In the genomic region with DNA sequence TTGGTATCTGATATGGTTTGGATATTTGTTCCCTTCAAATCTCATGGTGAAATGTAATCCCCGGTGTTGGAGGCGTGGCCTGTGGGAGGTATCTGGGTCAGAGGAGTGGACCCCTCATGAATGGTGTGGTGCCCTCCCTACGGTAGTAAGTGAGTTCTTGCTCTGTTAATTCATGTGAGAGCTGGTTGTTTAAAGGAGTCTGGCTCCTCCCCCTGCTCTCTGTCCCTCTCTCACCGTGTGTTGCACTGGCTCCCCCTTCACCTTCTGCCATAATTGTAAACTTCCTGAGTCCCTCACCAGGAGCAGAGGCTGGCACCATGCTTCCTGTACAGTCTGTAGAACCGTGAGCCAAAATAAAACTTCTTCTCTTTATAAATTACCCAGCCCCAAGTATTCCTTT, we compare ENCODE assay signal across 1 cellular context.
A peak's percentile ranks its signal among the peaks of the same experiment; 100 is the strongest.
TF ChIP-seq lines count a peak whose summit lies in the region.

No MANE protein-coding gene starts in this region.

TF ChIP-seq in HepG2, 621 proteins besides CTCF, POLR2A, EP300 and RAD21 (continued from another document and continues in another):
- TF ChIP-seq, protein P1, sequence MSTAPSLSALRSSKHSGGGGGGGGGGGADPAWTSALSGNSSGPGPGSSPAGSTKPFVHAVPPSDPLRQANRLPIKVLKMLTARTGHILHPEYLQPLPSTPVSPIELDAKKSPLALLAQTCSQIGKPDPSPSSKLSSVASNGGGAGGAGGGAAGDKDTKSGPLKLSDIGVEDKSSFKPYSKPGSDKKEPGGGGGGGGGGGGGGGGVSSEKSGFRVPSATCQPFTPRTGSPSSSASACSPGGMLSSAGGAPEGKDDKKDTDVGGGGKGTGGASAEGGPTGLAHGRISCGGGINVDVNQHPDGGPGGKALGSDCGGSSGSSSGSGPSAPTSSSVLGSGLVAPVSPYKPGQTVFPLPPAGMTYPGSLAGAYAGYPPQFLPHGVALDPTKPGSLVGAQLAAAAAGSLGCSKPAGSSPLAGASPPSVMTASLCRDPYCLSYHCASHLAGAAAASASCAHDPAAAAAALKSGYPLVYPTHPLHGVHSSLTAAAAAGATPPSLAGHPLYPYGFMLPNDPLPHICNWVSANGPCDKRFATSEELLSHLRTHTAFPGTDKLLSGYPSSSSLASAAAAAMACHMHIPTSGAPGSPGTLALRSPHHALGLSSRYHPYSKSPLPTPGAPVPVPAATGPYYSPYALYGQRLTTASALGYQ (CRISPR knock-in tag; IDR thresholded peaks at IDR 0.05) = no peak
- no peak for TF ChIP-seq NFE2 (CRISPR knock-in tag; IDR thresholded peaks at IDR 0.05)
- TF ChIP-seq ERF (CRISPR knock-in tag; IDR thresholded peaks at IDR 0.05) = peak; percentile 63; the same call in 1 of the 2 replicates
- TF ChIP-seq ZNF558 (CRISPR knock-in tag; IDR thresholded peaks at IDR 0.05; ENCODE audit: borderline replicate concordance) = no peak
- no peak for TF ChIP-seq ZNF772 (CRISPR knock-in tag; IDR thresholded peaks at IDR 0.05)
- no peak for TF ChIP-seq KLF9 (CRISPR knock-in tag; IDR thresholded peaks at IDR 0.05; ENCODE audit: low read depth)
- TF ChIP-seq, protein P2, sequence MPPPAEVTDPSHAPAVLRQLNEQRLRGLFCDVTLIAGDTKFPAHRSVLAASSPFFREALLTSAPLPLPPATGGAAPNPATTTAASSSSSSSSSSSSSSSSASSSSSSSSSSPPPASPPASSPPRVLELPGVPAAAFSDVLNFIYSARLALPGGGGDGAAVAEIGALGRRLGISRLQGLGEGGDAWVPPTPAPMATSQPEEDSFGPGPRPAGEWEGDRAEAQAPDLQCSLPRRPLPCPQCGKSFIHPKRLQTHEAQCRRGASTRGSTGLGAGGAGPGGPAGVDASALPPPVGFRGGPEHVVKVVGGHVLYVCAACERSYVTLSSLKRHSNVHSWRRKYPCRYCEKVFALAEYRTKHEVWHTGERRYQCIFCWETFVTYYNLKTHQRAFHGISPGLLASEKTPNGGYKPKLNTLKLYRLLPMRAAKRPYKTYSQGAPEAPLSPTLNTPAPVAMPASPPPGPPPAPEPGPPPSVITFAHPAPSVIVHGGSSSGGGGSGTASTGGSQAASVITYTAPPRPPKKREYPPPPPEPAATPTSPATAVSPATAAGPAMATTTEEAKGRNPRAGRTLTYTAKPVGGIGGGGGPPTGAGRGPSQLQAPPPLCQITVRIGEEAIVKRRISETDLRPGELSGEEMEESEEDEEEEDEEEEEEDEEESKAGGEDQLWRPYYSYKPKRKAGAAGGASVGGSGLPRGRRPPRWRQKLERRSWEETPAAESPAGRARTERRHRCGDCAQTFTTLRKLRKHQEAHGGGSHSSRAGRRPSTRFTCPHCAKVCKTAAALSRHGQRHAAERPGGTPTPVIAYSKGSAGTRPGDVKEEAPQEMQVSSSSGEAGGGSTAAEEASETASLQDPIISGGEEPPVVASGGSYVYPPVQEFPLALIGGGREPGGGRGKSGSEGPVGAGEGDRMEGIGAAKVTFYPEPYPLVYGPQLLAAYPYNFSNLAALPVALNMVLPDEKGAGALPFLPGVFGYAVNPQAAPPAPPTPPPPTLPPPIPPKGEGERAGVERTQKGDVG (CRISPR knock-in tag; IDR thresholded peaks at IDR 0.05; ENCODE audit: borderline replicate concordance) = no peak
- TF ChIP-seq ELF3 (CRISPR knock-in tag; IDR thresholded peaks at IDR 0.05) = 0 out of 2 replicates have a peak, but pooled peaks have one; percentile 47
- TF ChIP-seq FOXA1 (IDR thresholded peaks at IDR 0.05) = no peak
- no peak for TF ChIP-seq FOXA1 (CRISPR knock-in tag; IDR thresholded peaks at IDR 0.05)
- TF ChIP-seq, protein P3, sequence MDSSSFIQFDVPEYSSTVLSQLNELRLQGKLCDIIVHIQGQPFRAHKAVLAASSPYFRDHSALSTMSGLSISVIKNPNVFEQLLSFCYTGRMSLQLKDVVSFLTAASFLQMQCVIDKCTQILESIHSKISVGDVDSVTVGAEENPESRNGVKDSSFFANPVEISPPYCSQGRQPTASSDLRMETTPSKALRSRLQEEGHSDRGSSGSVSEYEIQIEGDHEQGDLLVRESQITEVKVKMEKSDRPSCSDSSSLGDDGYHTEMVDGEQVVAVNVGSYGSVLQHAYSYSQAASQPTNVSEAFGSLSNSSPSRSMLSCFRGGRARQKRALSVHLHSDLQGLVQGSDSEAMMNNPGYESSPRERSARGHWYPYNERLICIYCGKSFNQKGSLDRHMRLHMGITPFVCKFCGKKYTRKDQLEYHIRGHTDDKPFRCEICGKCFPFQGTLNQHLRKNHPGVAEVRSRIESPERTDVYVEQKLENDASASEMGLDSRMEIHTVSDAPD (CRISPR knock-in tag; IDR thresholded peaks at IDR 0.05) = no peak
- TF ChIP-seq, protein P4, sequence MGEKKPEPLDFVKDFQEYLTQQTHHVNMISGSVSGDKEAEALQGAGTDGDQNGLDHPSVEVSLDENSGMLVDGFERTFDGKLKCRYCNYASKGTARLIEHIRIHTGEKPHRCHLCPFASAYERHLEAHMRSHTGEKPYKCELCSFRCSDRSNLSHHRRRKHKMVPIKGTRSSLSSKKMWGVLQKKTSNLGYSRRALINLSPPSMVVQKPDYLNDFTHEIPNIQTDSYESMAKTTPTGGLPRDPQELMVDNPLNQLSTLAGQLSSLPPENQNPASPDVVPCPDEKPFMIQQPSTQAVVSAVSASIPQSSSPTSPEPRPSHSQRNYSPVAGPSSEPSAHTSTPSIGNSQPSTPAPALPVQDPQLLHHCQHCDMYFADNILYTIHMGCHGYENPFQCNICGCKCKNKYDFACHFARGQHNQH (CRISPR knock-in tag; IDR thresholded peaks at IDR 0.05) = 0 out of 2 replicates have a peak, but pooled peaks have one; percentile 27
- TF ChIP-seq ESRRA (CRISPR knock-in tag; IDR thresholded peaks at IDR 0.05; ENCODE audit: low read depth) = no peak
- no peak for TF ChIP-seq KDM1A (CRISPR knock-in tag; IDR thresholded peaks at IDR 0.05)
- TF ChIP-seq, protein P5, sequence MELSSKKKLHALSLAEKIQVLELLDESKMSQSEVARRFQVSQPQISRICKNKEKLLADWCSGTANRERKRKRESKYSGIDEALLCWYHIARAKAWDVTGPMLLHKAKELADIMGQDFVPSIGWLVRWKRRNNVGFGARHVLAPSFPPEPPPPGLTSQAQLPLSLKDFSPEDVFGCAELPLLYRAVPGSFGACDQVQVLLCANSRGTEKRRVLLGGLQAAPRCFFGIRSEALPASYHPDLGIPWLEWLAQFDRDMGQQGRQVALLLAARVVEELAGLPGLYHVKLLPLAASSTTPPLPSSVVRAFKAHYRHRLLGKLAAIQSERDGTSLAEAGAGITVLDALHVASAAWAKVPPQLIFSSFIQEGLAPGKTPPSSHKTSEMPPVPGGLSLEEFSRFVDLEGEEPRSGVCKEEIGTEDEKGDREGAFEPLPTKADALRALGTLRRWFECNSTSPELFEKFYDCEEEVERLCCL (CRISPR knock-in tag; IDR thresholded peaks at IDR 0.05; ENCODE audit: borderline replicate concordance) = no peak
- TF ChIP-seq, protein P6, sequence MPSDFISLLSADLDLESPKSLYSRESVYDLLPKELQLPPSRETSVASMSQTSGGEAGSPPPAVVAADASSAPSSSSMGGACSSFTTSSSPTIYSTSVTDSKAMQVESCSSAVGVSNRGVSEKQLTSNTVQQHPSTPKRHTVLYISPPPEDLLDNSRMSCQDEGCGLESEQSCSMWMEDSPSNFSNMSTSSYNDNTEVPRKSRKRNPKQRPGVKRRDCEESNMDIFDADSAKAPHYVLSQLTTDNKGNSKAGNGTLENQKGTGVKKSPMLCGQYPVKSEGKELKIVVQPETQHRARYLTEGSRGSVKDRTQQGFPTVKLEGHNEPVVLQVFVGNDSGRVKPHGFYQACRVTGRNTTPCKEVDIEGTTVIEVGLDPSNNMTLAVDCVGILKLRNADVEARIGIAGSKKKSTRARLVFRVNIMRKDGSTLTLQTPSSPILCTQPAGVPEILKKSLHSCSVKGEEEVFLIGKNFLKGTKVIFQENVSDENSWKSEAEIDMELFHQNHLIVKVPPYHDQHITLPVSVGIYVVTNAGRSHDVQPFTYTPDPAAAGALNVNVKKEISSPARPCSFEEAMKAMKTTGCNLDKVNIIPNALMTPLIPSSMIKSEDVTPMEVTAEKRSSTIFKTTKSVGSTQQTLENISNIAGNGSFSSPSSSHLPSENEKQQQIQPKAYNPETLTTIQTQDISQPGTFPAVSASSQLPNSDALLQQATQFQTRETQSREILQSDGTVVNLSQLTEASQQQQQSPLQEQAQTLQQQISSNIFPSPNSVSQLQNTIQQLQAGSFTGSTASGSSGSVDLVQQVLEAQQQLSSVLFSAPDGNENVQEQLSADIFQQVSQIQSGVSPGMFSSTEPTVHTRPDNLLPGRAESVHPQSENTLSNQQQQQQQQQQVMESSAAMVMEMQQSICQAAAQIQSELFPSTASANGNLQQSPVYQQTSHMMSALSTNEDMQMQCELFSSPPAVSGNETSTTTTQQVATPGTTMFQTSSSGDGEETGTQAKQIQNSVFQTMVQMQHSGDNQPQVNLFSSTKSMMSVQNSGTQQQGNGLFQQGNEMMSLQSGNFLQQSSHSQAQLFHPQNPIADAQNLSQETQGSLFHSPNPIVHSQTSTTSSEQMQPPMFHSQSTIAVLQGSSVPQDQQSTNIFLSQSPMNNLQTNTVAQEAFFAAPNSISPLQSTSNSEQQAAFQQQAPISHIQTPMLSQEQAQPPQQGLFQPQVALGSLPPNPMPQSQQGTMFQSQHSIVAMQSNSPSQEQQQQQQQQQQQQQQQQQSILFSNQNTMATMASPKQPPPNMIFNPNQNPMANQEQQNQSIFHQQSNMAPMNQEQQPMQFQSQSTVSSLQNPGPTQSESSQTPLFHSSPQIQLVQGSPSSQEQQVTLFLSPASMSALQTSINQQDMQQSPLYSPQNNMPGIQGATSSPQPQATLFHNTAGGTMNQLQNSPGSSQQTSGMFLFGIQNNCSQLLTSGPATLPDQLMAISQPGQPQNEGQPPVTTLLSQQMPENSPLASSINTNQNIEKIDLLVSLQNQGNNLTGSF (CRISPR knock-in tag; IDR thresholded peaks at IDR 0.05) = no peak
- no peak for TF ChIP-seq NPAS2 (CRISPR knock-in tag; IDR thresholded peaks at IDR 0.05; ENCODE audit: borderline replicate concordance)
- TF ChIP-seq, protein P7, sequence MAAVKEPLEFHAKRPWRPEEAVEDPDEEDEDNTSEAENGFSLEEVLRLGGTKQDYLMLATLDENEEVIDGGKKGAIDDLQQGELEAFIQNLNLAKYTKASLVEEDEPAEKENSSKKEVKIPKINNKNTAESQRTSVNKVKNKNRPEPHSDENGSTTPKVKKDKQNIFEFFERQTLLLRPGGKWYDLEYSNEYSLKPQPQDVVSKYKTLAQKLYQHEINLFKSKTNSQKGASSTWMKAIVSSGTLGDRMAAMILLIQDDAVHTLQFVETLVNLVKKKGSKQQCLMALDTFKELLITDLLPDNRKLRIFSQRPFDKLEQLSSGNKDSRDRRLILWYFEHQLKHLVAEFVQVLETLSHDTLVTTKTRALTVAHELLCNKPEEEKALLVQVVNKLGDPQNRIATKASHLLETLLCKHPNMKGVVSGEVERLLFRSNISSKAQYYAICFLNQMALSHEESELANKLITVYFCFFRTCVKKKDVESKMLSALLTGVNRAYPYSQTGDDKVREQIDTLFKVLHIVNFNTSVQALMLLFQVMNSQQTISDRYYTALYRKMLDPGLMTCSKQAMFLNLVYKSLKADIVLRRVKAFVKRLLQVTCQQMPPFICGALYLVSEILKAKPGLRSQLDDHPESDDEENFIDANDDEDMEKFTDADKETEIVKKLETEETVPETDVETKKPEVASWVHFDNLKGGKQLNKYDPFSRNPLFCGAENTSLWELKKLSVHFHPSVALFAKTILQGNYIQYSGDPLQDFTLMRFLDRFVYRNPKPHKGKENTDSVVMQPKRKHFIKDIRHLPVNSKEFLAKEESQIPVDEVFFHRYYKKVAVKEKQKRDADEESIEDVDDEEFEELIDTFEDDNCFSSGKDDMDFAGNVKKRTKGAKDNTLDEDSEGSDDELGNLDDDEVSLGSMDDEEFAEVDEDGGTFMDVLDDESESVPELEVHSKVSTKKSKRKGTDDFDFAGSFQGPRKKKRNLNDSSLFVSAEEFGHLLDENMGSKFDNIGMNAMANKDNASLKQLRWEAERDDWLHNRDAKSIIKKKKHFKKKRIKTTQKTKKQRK (IDR thresholded peaks at IDR 0.05; ENCODE audit: low read length) = no peak
- TF ChIP-seq ZNF274 (CRISPR knock-in tag; IDR thresholded peaks at IDR 0.05) = no peak
- TF ChIP-seq, protein P8, sequence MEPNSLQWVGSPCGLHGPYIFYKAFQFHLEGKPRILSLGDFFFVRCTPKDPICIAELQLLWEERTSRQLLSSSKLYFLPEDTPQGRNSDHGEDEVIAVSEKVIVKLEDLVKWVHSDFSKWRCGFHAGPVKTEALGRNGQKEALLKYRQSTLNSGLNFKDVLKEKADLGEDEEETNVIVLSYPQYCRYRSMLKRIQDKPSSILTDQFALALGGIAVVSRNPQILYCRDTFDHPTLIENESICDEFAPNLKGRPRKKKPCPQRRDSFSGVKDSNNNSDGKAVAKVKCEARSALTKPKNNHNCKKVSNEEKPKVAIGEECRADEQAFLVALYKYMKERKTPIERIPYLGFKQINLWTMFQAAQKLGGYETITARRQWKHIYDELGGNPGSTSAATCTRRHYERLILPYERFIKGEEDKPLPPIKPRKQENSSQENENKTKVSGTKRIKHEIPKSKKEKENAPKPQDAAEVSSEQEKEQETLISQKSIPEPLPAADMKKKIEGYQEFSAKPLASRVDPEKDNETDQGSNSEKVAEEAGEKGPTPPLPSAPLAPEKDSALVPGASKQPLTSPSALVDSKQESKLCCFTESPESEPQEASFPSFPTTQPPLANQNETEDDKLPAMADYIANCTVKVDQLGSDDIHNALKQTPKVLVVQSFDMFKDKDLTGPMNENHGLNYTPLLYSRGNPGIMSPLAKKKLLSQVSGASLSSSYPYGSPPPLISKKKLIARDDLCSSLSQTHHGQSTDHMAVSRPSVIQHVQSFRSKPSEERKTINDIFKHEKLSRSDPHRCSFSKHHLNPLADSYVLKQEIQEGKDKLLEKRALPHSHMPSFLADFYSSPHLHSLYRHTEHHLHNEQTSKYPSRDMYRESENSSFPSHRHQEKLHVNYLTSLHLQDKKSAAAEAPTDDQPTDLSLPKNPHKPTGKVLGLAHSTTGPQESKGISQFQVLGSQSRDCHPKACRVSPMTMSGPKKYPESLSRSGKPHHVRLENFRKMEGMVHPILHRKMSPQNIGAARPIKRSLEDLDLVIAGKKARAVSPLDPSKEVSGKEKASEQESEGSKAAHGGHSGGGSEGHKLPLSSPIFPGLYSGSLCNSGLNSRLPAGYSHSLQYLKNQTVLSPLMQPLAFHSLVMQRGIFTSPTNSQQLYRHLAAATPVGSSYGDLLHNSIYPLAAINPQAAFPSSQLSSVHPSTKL (CRISPR knock-in tag; IDR thresholded peaks at IDR 0.05) = peak; percentile 76
- TF ChIP-seq, protein P9, sequence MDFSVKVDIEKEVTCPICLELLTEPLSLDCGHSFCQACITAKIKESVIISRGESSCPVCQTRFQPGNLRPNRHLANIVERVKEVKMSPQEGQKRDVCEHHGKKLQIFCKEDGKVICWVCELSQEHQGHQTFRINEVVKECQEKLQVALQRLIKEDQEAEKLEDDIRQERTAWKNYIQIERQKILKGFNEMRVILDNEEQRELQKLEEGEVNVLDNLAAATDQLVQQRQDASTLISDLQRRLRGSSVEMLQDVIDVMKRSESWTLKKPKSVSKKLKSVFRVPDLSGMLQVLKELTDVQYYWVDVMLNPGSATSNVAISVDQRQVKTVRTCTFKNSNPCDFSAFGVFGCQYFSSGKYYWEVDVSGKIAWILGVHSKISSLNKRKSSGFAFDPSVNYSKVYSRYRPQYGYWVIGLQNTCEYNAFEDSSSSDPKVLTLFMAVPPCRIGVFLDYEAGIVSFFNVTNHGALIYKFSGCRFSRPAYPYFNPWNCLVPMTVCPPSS (IDR thresholded peaks at IDR 0.05) = no peak
- TF ChIP-seq ZNF83 (CRISPR knock-in tag; IDR thresholded peaks at IDR 0.05; ENCODE audit: borderline replicate concordance) = no peak
- TF ChIP-seq SOX6 (IDR thresholded peaks at IDR 0.05) = no peak
- TF ChIP-seq SOX6 (CRISPR knock-in tag; IDR thresholded peaks at IDR 0.05) = 0 out of 2 replicates have a peak, but pooled peaks have one; percentile 20
- no peak for TF ChIP-seq ATRX (CRISPR knock-in tag; IDR thresholded peaks at IDR 0.05; ENCODE audit: borderline replicate concordance)
- no peak for TF ChIP-seq RBM39 (IDR thresholded peaks at IDR 0.05; ENCODE audit: low read depth, low read length, poor library complexity, severe bottlenecking)
- TF ChIP-seq FOSL2 (CRISPR knock-in tag; IDR thresholded peaks at IDR 0.05) = no peak
- TF ChIP-seq ZMYM4 (CRISPR knock-in tag; IDR thresholded peaks at IDR 0.05) = peak; percentile 85
